In the genomic region with DNA sequence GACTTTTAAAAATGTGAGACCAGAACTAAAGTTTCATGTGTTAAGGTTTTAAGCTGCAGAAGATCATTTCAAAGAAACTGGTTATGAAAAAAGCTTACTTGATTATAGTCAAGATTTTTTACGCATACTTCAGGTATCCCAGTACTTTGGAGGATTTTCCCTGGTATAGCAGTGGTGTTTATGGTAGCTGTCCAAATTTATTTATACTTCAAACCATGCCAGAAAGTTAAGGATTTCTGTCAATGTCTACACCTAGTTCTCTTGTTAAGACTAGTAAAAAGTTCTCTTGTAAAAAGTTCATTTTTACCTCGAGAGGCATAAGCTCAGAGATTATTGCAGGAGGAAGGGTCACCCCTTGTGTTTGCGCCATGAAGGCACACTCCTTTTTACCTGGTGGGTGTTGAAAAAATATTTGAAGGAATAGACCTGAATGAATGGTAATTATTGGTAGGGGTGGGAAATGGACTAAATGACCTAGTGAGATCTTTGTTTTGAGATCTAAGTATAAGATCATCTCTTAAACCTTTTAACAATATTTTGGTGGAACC, we compare ENCODE assay signal across 8 cellular contexts. TPM values are rescaled to one million over a fixed set of nuclear protein-coding genes. Genes with fewer than 3 reads are reported as not detected.
DNase-seq lines count a peak whose midpoint lies in the region; FAIRE-seq and TF ChIP-seq lines count a peak whose summit lies in the region.

No MANE protein-coding gene starts in this region.

- H3K4me1 Mint-ChIP-seq in MCF 10A (ENCODE audit: insufficient read depth, unreplicated experiment) = peaks cover 48% of the 10 kb centered on the region

- H3K4me3 ChIP-seq in ACC112 (ENCODE audit: low read depth, low read length) (peak overlapping the region; percentile 91), HUES6 (ENCODE audit: low read depth, low read length) (peak overlapping the region; percentile 74), muscle layer of colon (ENCODE audit: low read depth in 1 of 2, low read length in 2 of 2) (peak overlapping the region in 1 of 2 donors; percentile 95)

- CTCF ChIA-PET in MCF 10A (lab: Yijun Ruan, JAX) (interaction anchor here (0.6 to 1.4 kb wide), 2 partner anchors 24 to 103 kb away, joined by 4 to 6 read pairs; a partner anchor contains a TSS), RWPE1 (lab: Yijun Ruan, JAX) (interaction anchor here (1.0 kb wide), 1 partner anchor 33 kb away, joined by 4 read pairs; no protein-coding TSS in a partner anchor)

- no peaks in the 10 kb centered on the region for H3K36me3 Mint-ChIP-seq in MCF 10A (ENCODE audit: insufficient read depth, unreplicated experiment)

- H3K27ac Mint-ChIP-seq in MCF 10A (ENCODE audit: low read depth, unreplicated experiment) = peak overlapping the region; percentile 95

- no peak overlapping the region for H2AFZ ChIP-seq in ACC112 (ENCODE audit: low read length, unreplicated experiment)

- H3K9ac ChIP-seq in HUES6 (ENCODE audit: low read length) (peak overlapping the region; percentile 4), muscle layer of colon (ENCODE audit: low read length) (peak overlapping the region; percentile 84)

- H3K9me3 Mint-ChIP-seq in MCF 10A (ENCODE audit: unreplicated experiment) = no peaks in the 10 kb centered on the region

- H3K4me1 ChIP-seq in ACC112 (ENCODE audit: control insufficient read depth, insufficient read depth, low read length, unreplicated experiment) = peaks cover 48% of the 10 kb centered on the region
- peaks cover 31% of the 10 kb centered on the region for H3K4me1 ChIP-seq in HUES6 (ENCODE audit: control insufficient read depth, insufficient read depth, low read length)
- peaks cover 57% of the 10 kb centered on the region for H3K4me1 ChIP-seq in muscle layer of colon (ENCODE audit: insufficient read depth, low read length)

- FAIRE-seq in D721Med (lab: Jason Lieb, UNC) = no peak

- no peaks in the 10 kb centered on the region for H3K36me3 ChIP-seq in ACC112 (ENCODE audit: insufficient read depth, low read length)
- no peaks in the 10 kb centered on the region for H3K36me3 ChIP-seq in HUES6 (ENCODE audit: control insufficient read depth, insufficient read depth, low read length)
- no peaks in the 10 kb centered on the region for H3K36me3 ChIP-seq in muscle layer of colon (ENCODE audit: insufficient read depth, low read length)

- H3K27me3 ChIP-seq in ACC112 (ENCODE audit: insufficient read depth, low read length) (no peaks in the 10 kb centered on the region), HUES6 (ENCODE audit: control insufficient read depth, insufficient read depth, low read length) (no peaks in the 10 kb centered on the region), muscle layer of colon (ENCODE audit: control insufficient read depth in 1 of 2, insufficient read depth in 2 of 2, low read length in 2 of 2) (no peaks in the 10 kb centered on the region)

- peak overlapping the region; percentile 83 for H3K4me3 Mint-ChIP-seq in MCF 10A (ENCODE audit: unreplicated experiment)

- POLR2A ChIA-PET in MCF 10A (lab: Yijun Ruan, JAX) = interaction anchor here (0.6 to 5.0 kb wide), 9 partner anchors 9 to 458 kb away, joined by 3 to 101 read pairs (median 6); a partner anchor contains a TSS
- POLR2A ChIA-PET in RWPE1 (lab: Yijun Ruan, JAX; ENCODE audit: low non-redundant PET) = no interaction called here

- DNase-seq in MCF 10A (ENCODE audit: unreplicated experiment) = peak; percentile 11
- no peak for DNase-seq in HPDE6-E6E7 (ENCODE audit: extremely low spot score)
- DNase-seq in D721Med (ENCODE audit: insufficient read length, low spot score) = no peak
- no peak for DNase-seq in RWPE1 (ENCODE audit: low spot score)
- no peak for DNase-seq in NCI-H748 (lab: John Stamatoyannopoulos, UW; ENCODE audit: unreplicated experiment)

- intact Hi-C loops in MCF 10A (cut with micrococcal nuclease) = loop anchor here (5.0 kb wide), 3 partner anchors 93 to 213 kb away; no protein-coding TSS in a partner anchor

- BruUV-seq in MCF 10A (replicated peaks; lab: Mats Ljungman, UMichigan) = no TSS peak

- no peaks in the 10 kb centered on the region for H3K27me3 Mint-ChIP-seq in MCF 10A (ENCODE audit: insufficient read depth, unreplicated experiment)

- H3K9me3 ChIP-seq in HUES6 (ENCODE audit: control insufficient read depth, insufficient read depth, low read depth, low read length) (no peaks in the 10 kb centered on the region), muscle layer of colon (ENCODE audit: low read length) (no peaks in the 10 kb centered on the region)

- H3K27ac ChIP-seq in ACC112 (ENCODE audit: low read depth, low read length) = peak overlapping the region; percentile 95
- no peak overlapping the region for H3K27ac ChIP-seq in HUES6 (ENCODE audit: low read depth, low read length)
- H3K27ac ChIP-seq in muscle layer of colon (ENCODE audit: low read depth, low read length) = no peak overlapping the region
- H3K27ac ChIP-seq in RWPE1 = no peak overlapping the region

- TF ChIP-seq CTCF in MCF 10A (IDR thresholded peaks at IDR 0.05; ENCODE audit: unreplicated experiment) (no peak), D721Med (IDR thresholded peaks at IDR 0.05; ENCODE audit: insufficient read depth, missing control alignments) (no peak), RWPE1 (conservative IDR thresholded peaks at IDR 0.05; ENCODE audit: low read depth) (no peak)

- peaks cover 77% of the 10 kb centered on the region for H3K79me2 ChIP-seq in ACC112 (ENCODE audit: control insufficient read depth, insufficient read depth, low read length, unreplicated experiment)

RNA-seq across cellular contexts. Expression of a gene that starts 2.8 kb away (rescaled TPM):
- 58.6 and 63.1 TPM in 2 replicates for total RNA-seq in MCF 10A (2022)
